ENCODE assay signal across 25 cellular contexts in the genomic region with DNA sequence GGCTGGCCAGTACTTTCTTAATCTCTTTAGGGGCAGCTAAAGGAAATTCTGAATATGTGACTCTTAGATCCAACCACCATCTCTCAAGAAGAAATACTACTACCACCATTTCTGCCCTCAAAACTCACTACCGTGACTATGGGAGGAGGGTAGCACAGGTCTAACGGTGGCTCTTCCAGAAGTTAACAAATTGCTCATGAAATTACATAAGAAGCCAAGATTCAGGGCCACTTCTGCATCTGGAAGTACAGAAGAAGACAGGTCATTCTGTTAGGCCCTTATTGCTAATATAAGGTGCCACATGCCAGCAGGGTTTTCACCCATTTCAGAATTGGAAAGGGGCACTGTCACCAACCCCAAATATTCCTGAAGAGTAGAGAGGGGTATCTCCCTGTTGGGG.
"Had no signal": no experiment of that assay in that cellular context is flagged by ENCODE, and none has a peak within 500 bp of the region (broad histone marks: within the 10 kb centered on the region; RNA-seq: fewer than 3 reads in every experiment).

No MANE protein-coding gene starts in this region.

- H2AFZ ChIP-seq: neural progenitor cell had no signal

- H3K27ac ChIP-seq: neural progenitor cell, right atrium auricular region, testis, transverse colon had no signal

- H3K27me3 ChIP-seq: neural progenitor cell, right atrium auricular region, testis, transverse colon had no signal

- H3K9me3 ChIP-seq: right atrium auricular region, testis, transverse colon had no signal

- H3K4me1 ChIP-seq: neural progenitor cell, right atrium auricular region, testis had no signal

- H3K4me1 Mint-ChIP-seq: activated CD8-positive, alpha-beta memory T cell treated with anti-CD3 and anti-CD28 coated beads, Interleukin-2, amount 10 ng/mL, durations not matched to agents 7 days and 5 days; central memory CD8-positive, alpha-beta T cell; endodermal cell; neural progenitor cell; WTC11 had no signal

- H3K36me3 ChIP-seq: neural progenitor cell, right atrium auricular region, transverse colon had no signal

- H3K9me3 Mint-ChIP-seq: central memory CD8-positive, alpha-beta T cell; dendritic cell treated with granulocyte-macrophage colony-stimulating factor and Interleukin-4, amounts not matched to agents 40 ng/mL and 50 ng/mL, for 4 days; naive B cell; WTC11 had no signal

- H3K9ac ChIP-seq: neural progenitor cell had no signal

- H3K4me3 Mint-ChIP-seq: activated CD8-positive, alpha-beta memory T cell treated with anti-CD3 and anti-CD28 coated beads, Interleukin-2, amount 10 ng/mL, durations not matched to agents 7 days and 5 days; activated CD8-positive, alpha-beta T cell treated with anti-CD3 and anti-CD28 coated beads, Interleukin-2, amount 10 ng/mL, durations not matched to agents 7 days and 5 days; central memory CD8-positive, alpha-beta T cell; dendritic cell treated with granulocyte-macrophage colony-stimulating factor and Interleukin-4, amounts not matched to agents 40 ng/mL and 50 ng/mL, for 4 days; endodermal cell; naive B cell; neural progenitor cell; WTC11 had no signal

- ATAC-seq: activated CD8-positive, alpha-beta memory T cell treated with anti-CD3 and anti-CD28 coated beads, Interleukin-2, amount 10 ng/mL, durations not matched to agents 7 days and 5 days; activated CD8-positive, alpha-beta T cell treated with anti-CD3 and anti-CD28 coated beads, Interleukin-2, amount 10 ng/mL, durations not matched to agents 7 days and 5 days; esophagus mucosa; left cardiac atrium; left ventricle myocardium superior; WTC11 had no signal

- H3K27ac Mint-ChIP-seq: activated CD8-positive, alpha-beta T cell treated with anti-CD3 and anti-CD28 coated beads, Interleukin-2, amount 10 ng/mL, durations not matched to agents 7 days and 5 days; dendritic cell treated with granulocyte-macrophage colony-stimulating factor and Interleukin-4, amounts not matched to agents 40 ng/mL and 50 ng/mL, for 4 days; endodermal cell; neural progenitor cell; WTC11 had no signal

- H3K4me3 ChIP-seq: neural progenitor cell, right atrium auricular region, smooth muscle cell, testis, transverse colon had no signal

- H3K4me2 ChIP-seq: neural progenitor cell, smooth muscle cell had no signal

- DNase-seq: activated CD4-positive, alpha-beta T cell treated with anti-CD3 and anti-CD28 coated beads for 1 hour; activated CD8-positive, alpha-beta memory T cell treated with anti-CD3 and anti-CD28 coated beads, Interleukin-2, amount 10 ng/mL, durations not matched to agents 7 days and 5 days; activated CD8-positive, alpha-beta T cell treated with anti-CD3 and anti-CD28 coated beads, Interleukin-2, amount 10 ng/mL, durations not matched to agents 7 days and 5 days; activated effector memory CD4-positive, alpha-beta T cell treated with Interleukin-2 at 50 U/mL for 16 hours; activated naive CD4-positive, alpha-beta T cell treated with Interleukin-2 at 50 U/mL for 16 hours; amygdala; endodermal cell; foreskin fibroblast; head of caudate nucleus; hippocampal formation; left cardiac atrium; left ventricle myocardium superior; naive B cell; stimulated activated CD4-positive, alpha-beta T cell treated with anti-CD3 and anti-CD28 coated beads, Interleukin-1b, Interleukin-23, amount 100 ng/mL, for 48 hours; stimulated activated naive CD4-positive, alpha-beta T cell treated with Interleukin-2 at 50 U/mL for 16 hours; T-helper 2 cell; testis; transverse colon had no signal

- H3K27me3 Mint-ChIP-seq: activated CD8-positive, alpha-beta memory T cell treated with anti-CD3 and anti-CD28 coated beads, Interleukin-2, amount 10 ng/mL, durations not matched to agents 7 days and 5 days; central memory CD8-positive, alpha-beta T cell; dendritic cell treated with granulocyte-macrophage colony-stimulating factor and Interleukin-4, amounts not matched to agents 40 ng/mL and 50 ng/mL, for 4 days; naive B cell had no signal
